ENCODE assay signal across 18 cellular contexts in genomic region chr5:134574521-134574920, GRCh38. TPM values are rescaled to one million over a fixed set of nuclear protein-coding genes. Genes with fewer than 3 reads are reported as not detected.
DNase-seq lines count a peak whose midpoint lies in the region; ATAC-seq and TF ChIP-seq lines count a peak whose summit lies in the region.
"Had no signal": no experiment of that assay in that cellular context is flagged by ENCODE, and none has a peak within 500 bp of the region (broad histone marks: within the 10 kb centered on the region; RNA-seq: fewer than 3 reads in every experiment).

No MANE protein-coding gene starts in this region.

- no peak overlapping the region for H3K9ac ChIP-seq in adipocyte (ENCODE audit: low read length)

- CTCF ChIA-PET in activated naive CD4-positive, alpha-beta T cell treated with anti-CD3 and anti-CD28 coated beads, Interleukin-2, amount 10 ng/mL, durations not matched to agents 7 days and 5 days (lab: Charles Lee): interaction anchor here (0.8 to 2.9 kb wide), 4 partner anchors 9 to 271 kb away, joined by 3 to 14 read pairs (median 6); no protein-coding TSS in a partner anchor

- H3K9me3 ChIP-seq in adipocyte (ENCODE audit: control insufficient read depth, low read length) (no peaks in the 10 kb centered on the region), heart right ventricle (no peaks in the 10 kb centered on the region), Peyer's patch (no peaks in the 10 kb centered on the region)
- H3K9me3 ChIP-seq: lower lobe of right lung, psoas muscle had no signal

- DNase-seq in activated naive CD4-positive, alpha-beta T cell treated with anti-CD3 and anti-CD28 coated beads, Interleukin-2, amount 10 ng/mL, durations not matched to agents 7 days and 5 days: no peak
- no peak for DNase-seq in activated naive CD4-positive, alpha-beta T cell (lab: John Stamatoyannopoulos, UW)
- DNase-seq in adipocyte (ENCODE audit: low read depth) (peak; percentile 60), heart right ventricle (no peak), renal cortical epithelial cell (ENCODE audit: low read depth) (peak; percentile 33), Peyer's patch (no peak), LoVo (ENCODE audit: low spot score) (no peak)
- DNase-seq: CD8-positive, alpha-beta memory T cell; central memory CD4-positive, alpha-beta T cell; DMS79 treated with DMSO at 0.1 percent for 48 hours; lower lobe of right lung; naive B cell; NCI-H1417 treated with DMSO at 0.1 percent for 48 hours; NCI-H226; psoas muscle; stimulated activated CD4-positive, alpha-beta T cell treated with anti-CD3 and anti-CD28 coated beads, Interleukin-15, amount 100 ng/mL, for 24 hours had no signal

- ATAC-seq in heart right ventricle: peak; percentile 15 to 87 (median 48)
- no peak for ATAC-seq in HG02678 (IDR thresholded peaks at IDR 0.05; ENCODE audit: unreplicated experiment)
- ATAC-seq: lower lobe of right lung, psoas muscle, SK-N-SH treated with all-trans-retinoic acid at 6 μM for 48 hours had no signal

- H3K27me3 Mint-ChIP-seq in activated naive CD4-positive, alpha-beta T cell treated with anti-CD3 and anti-CD28 coated beads, Interleukin-2, amount 10 ng/mL, durations not matched to agents 7 days and 5 days: no peaks in the 10 kb centered on the region
- H3K27me3 Mint-ChIP-seq: CD8-positive, alpha-beta memory T cell; naive B cell had no signal

- peaks cover 60% of the 10 kb centered on the region for H3K36me3 Mint-ChIP-seq in activated naive CD4-positive, alpha-beta T cell treated with anti-CD3 and anti-CD28 coated beads, Interleukin-2, amount 10 ng/mL, durations not matched to agents 7 days and 5 days

- H3K27me3 ChIP-seq in adipocyte (replicated peaks; ENCODE audit: control insufficient read depth, insufficient read depth, low read length) (no peaks in the 10 kb centered on the region), heart right ventricle (no peaks in the 10 kb centered on the region), Peyer's patch (no peaks in the 10 kb centered on the region)

- no peak overlapping the region for H3K4me3 Mint-ChIP-seq in activated naive CD4-positive, alpha-beta T cell treated with anti-CD3 and anti-CD28 coated beads, Interleukin-2, amount 10 ng/mL, durations not matched to agents 7 days and 5 days
- H3K4me3 Mint-ChIP-seq: CD8-positive, alpha-beta memory T cell; naive B cell had no signal

- H3K27ac ChIP-seq in heart right ventricle: peak overlapping the region in 8 of 10 donors; percentile 5 to 66 (median 46)
- no peak overlapping the region for H3K27ac ChIP-seq in Peyer's patch
- H3K27ac ChIP-seq: lower lobe of right lung, psoas muscle had no signal

- peaks cover 2% of the 10 kb centered on the region for H3K4me1 Mint-ChIP-seq in activated naive CD4-positive, alpha-beta T cell treated with anti-CD3 and anti-CD28 coated beads, Interleukin-2, amount 10 ng/mL, durations not matched to agents 7 days and 5 days

- H3K4me3 ChIP-seq in adipocyte (ENCODE audit: low read length) (no peak overlapping the region), heart right ventricle (no peak overlapping the region), Peyer's patch (no peak overlapping the region)
- H3K4me3 ChIP-seq: lower lobe of right lung, psoas muscle had no signal

- H3K4me1 ChIP-seq in adipocyte (ENCODE audit: control insufficient read depth, insufficient read depth, low read length): peaks cover 23% of the 10 kb centered on the region
- H3K4me1 ChIP-seq in heart right ventricle: peaks cover 23 to 72% (median 44%) of the 10 kb centered on the region in 9 donors
- H3K4me1 ChIP-seq in Peyer's patch: peaks cover 0 to 13% (median 0%) of the 10 kb centered on the region in 4 donors

- 39 to 50% methylated on average over 4 of the region's 4 CpGs for WGBS in heart right ventricle, 2 donors

- intact Hi-C loops in heart right ventricle (cut with DNase I): loop anchor here in 8 of 10 donors (2.0 to 10.0 kb wide), 8 partner anchors 37 to 164 kb away; partner anchors contain the start of genes CDKN2AIPNL (in 4 of the 8) and JADE2 (in 1 of the 8)

- H3K36me3 ChIP-seq in adipocyte (ENCODE audit: control insufficient read depth, insufficient read depth, low read length, severe bottlenecking): peaks cover 81% of the 10 kb centered on the region
- peaks cover 6 to 97% (median 53%) of the 10 kb centered on the region in 9 donors for H3K36me3 ChIP-seq in heart right ventricle
- H3K36me3 ChIP-seq in Peyer's patch: peaks cover 0 to 96% (median 2%) of the 10 kb centered on the region in 3 donors

- no peaks in the 10 kb centered on the region for H3K9me3 Mint-ChIP-seq in activated naive CD4-positive, alpha-beta T cell treated with anti-CD3 and anti-CD28 coated beads, Interleukin-2, amount 10 ng/mL, durations not matched to agents 7 days and 5 days
- H3K9me3 Mint-ChIP-seq: CD8-positive, alpha-beta memory T cell; naive B cell had no signal

- peak overlapping the region; percentile 26 for H3K27ac Mint-ChIP-seq in activated naive CD4-positive, alpha-beta T cell treated with anti-CD3 and anti-CD28 coated beads, Interleukin-2, amount 10 ng/mL, durations not matched to agents 7 days and 5 days

- TF ChIP-seq CTCF in heart right ventricle (IDR thresholded peaks at IDR 0.05) (peak in 2 of 9 donors; percentile 19 to 28), Peyer's patch (IDR thresholded peaks at IDR 0.05) (no peak)

- TF ChIP-seq POLR2A in Peyer's patch (IDR thresholded peaks at IDR 0.05): no peak

RNA-seq across cellular contexts. Expression of gene JADE2, which starts 49.1 kb away (rescaled TPM):
- total RNA-seq in heart right ventricle (10 to 100 TPM; 17.9 to 38.5 (median 25.2) TPM), renal cortical epithelial cell (17.2 and 42.6 TPM in 2 replicates), Peyer's patch (10 to 100 TPM; 51.5 to 77.6 (median 57.4) TPM)
- polyA plus RNA-seq in heart right ventricle: 1 to 10 TPM; 5.4 to 7.9 TPM

RNA-seq across cellular contexts. Expression of gene SAR1B, which starts 58.1 kb away (rescaled TPM):
- total RNA-seq in heart right ventricle (100 to 1,000 TPM in 4 of 10 donors, 10 to 100 TPM in 6; 80.2 to 114 (median 99.4) TPM), renal cortical epithelial cell (55.9 and 104 TPM in 2 replicates), Peyer's patch (100 to 1,000 TPM; 102 to 126 (median 118) TPM)
- polyA plus RNA-seq in heart right ventricle: 10 to 100 TPM; 17.6 to 52.9 TPM

Comparison
In these comparisons a context has a peak if more than half of its experiments do, and no peak if none do; other contexts are left out.
1. DNase-seq: peak in adipocyte (single experiment) and renal cortical epithelial cell (single experiment); none in activated naive CD4-positive, alpha-beta T cell treated with anti-CD3 and anti-CD28 coated beads, Interleukin-2, amount 10 ng/mL, durations not matched to agents 7 days and 5 days (single experiment), activated naive CD4-positive, alpha-beta T cell (0 of 4), heart right ventricle (0 of 2), Peyer's patch (0 of 3) and LoVo (single experiment).
2. H3K27ac ChIP-seq: peak in heart right ventricle (8 of 10); none in Peyer's patch (0 of 4).